ENCODE assay signal across 1 cellular context in genomic region chr2:39778775-39779751, GRCh38.
TF ChIP-seq lines count a peak whose summit lies in the region.

Gene THUMPD2 (minus strand): TSS chr2:39779258. CDS start chr2:39779239, 19 bp downstream.

TF ChIP-seq in K562, 482 proteins besides CTCF, POLR2A, EP300 and RAD21 (continued from another document and continues in another):
- peak; percentile 77; the same call in 1 of the 2 replicates for TF ChIP-seq REST (CRISPR knock-in tag; IDR thresholded peaks at IDR 0.05; ENCODE audit: low read depth)
- no peak for TF ChIP-seq ZNF354B (CRISPR knock-in tag; IDR thresholded peaks at IDR 0.05)
- TF ChIP-seq FOXJ3 (CRISPR knock-in tag; IDR thresholded peaks at IDR 0.05): no peak
- peak; percentile 13; the same call in 1 of the 2 replicates for TF ChIP-seq CREB1 (IDR thresholded peaks at IDR 0.05)
- no peak for TF ChIP-seq CREB1 (CRISPR knock-in tag; IDR thresholded peaks at IDR 0.05)
- no peak for TF ChIP-seq HNRNPUL1 (IDR thresholded peaks at IDR 0.05; ENCODE audit: low read length)
- TF ChIP-seq DIDO1 (tag; IDR thresholded peaks at IDR 0.05; ENCODE audit: low read depth): no peak
- TF ChIP-seq PML (IDR thresholded peaks at IDR 0.05; ENCODE audit: low read length): peak; percentile 71
- peak; percentile 73; the same call in 1 of the 2 replicates for TF ChIP-seq HDAC2 (IDR thresholded peaks at IDR 0.05)
- TF ChIP-seq HOXB6 (CRISPR knock-in tag; IDR thresholded peaks at IDR 0.05; ENCODE audit: borderline replicate concordance): no peak
- no peak for TF ChIP-seq BRF2 (IDR thresholded peaks at IDR 0.05; ENCODE audit: borderline replicate concordance, insufficient read depth, insufficient read length)
- TF ChIP-seq ZFX (CRISPR knock-in tag; IDR thresholded peaks at IDR 0.05): peak; percentile 95
- TF ChIP-seq CCAR2 (IDR thresholded peaks at IDR 0.05; ENCODE audit: low read depth, low read length): no peak
- no peak for TF ChIP-seq PYGO2 (tag; IDR thresholded peaks at IDR 0.05)
- TF ChIP-seq E2F1 (CRISPR knock-in tag; IDR thresholded peaks at IDR 0.05): no peak
- TF ChIP-seq IRF1 (CRISPR knock-in tag; IDR thresholded peaks at IDR 0.05; ENCODE audit: borderline replicate concordance): no peak
- no peak for TF ChIP-seq HOMEZ (CRISPR knock-in tag; IDR thresholded peaks at IDR 0.05)
- no peak for TF ChIP-seq CHD7 (IDR thresholded peaks at IDR 0.05; ENCODE audit: low read depth, low read length)
- TF ChIP-seq ZNF184 (CRISPR knock-in tag; IDR thresholded peaks at IDR 0.05): no peak
- no peak for TF ChIP-seq PURB (CRISPR knock-in tag; IDR thresholded peaks at IDR 0.05; ENCODE audit: low read depth)
- TF ChIP-seq EGR1 (conservative IDR thresholded peaks at IDR 0.05): peak; percentile 5; the same call in 1 of the 2 replicates
- TF ChIP-seq SMAD2 (IDR thresholded peaks at IDR 0.05; ENCODE audit: low read depth, low read length): no peak
- TF ChIP-seq SRSF9 (IDR thresholded peaks at IDR 0.05; ENCODE audit: borderline replicate concordance, low read depth, low read length): no peak
- TF ChIP-seq THRAP3 (IDR thresholded peaks at IDR 0.05; ENCODE audit: borderline replicate concordance): no peak
- TF ChIP-seq NFIX (CRISPR knock-in tag; IDR thresholded peaks at IDR 0.05; ENCODE audit: low read depth): no peak
- no peak for TF ChIP-seq ZNF41 (CRISPR knock-in tag; conservative IDR thresholded peaks at IDR 0.05)
- TF ChIP-seq FOSL1 (tag; conservative IDR thresholded peaks at IDR 0.05): no peak
- no peak for TF ChIP-seq ZNF561 (CRISPR knock-in tag; conservative IDR thresholded peaks at IDR 0.05)
- peak; percentile 73 for TF ChIP-seq PHF20 (IDR thresholded peaks at IDR 0.05; ENCODE audit: partially characterized antibody)
- no peak for TF ChIP-seq EHMT2 (IDR thresholded peaks at IDR 0.05)
- TF ChIP-seq POLR2B (IDR thresholded peaks at IDR 0.05; ENCODE audit: low read depth, partially characterized antibody): peak; percentile 88
- no peak for TF ChIP-seq TSHZ1 (CRISPR knock-in tag; IDR thresholded peaks at IDR 0.05)
- peak; percentile 77; the same call in 1 of the 2 replicates for TF ChIP-seq GABPB1 (CRISPR knock-in tag; IDR thresholded peaks at IDR 0.05)
- 0 out of 2 replicates have a peak, but pooled peaks have one; percentile 49 for TF ChIP-seq SAFB (IDR thresholded peaks at IDR 0.05; ENCODE audit: borderline replicate concordance, low read depth, low read length)
- peak; percentile 94 for TF ChIP-seq USF2 (CRISPR knock-in tag; IDR thresholded peaks at IDR 0.05)
